ENCODE assay signal across 23 cellular contexts in genomic region chr22:28951530-28951929, GRCh38.
DNase-seq lines count a peak whose midpoint lies in the region; ATAC-seq and TF ChIP-seq lines count a peak whose summit lies in the region.
"Had no signal": no experiment of that assay in that cellular context is flagged by ENCODE, and none has a peak within 500 bp of the region (broad histone marks: within the 10 kb centered on the region; RNA-seq: fewer than 3 reads in every experiment).

No MANE protein-coding gene starts in this region.

- no peak for TF ChIP-seq EP300 in transverse colon (IDR thresholded peaks at IDR 0.05; ENCODE audit: low read depth)

- H3K4me3 ChIP-seq in SJCRH30 = no peak overlapping the region
- H3K4me3 ChIP-seq in endodermal cell (ENCODE audit: low read length) = no peak overlapping the region
- H3K4me3 ChIP-seq in transverse colon = no peak overlapping the region
- H3K4me3 ChIP-seq: left lung, spleen had no signal

- H3K4me3 Mint-ChIP-seq in endodermal cell (no peak overlapping the region), nephron progenitor cell (no peak overlapping the region)
- H3K4me3 Mint-ChIP-seq in stimulated activated memory B cell treated with anti-CD40 and anti-IgM and Interleukin-4, amounts not matched to agents 10 μg/mL and 1 μg/mL and 100 μg/mL, for 72 hours = no peak overlapping the region
- H3K4me3 Mint-ChIP-seq: activated B cell treated with CpG ODN at 0.5 μM for 24 hours; activated naive CD8-positive, alpha-beta T cell treated with anti-CD3 and anti-CD28 coated beads, Interleukin-2, amount 50 U/mL, for 24 hours; CD8-positive, alpha-beta T cell; stimulated activated naive CD8-positive, alpha-beta T cell treated with anti-CD3 and anti-CD28 coated beads, Interleukin-15, Interleukin-2, amounts not matched to agents 100 ng/mL and 50 ng/mL, for 24 hours had no signal

- H3K36me3 ChIP-seq in SJCRH30 (no peaks in the 10 kb centered on the region), endodermal cell (ENCODE audit: control insufficient read depth, insufficient read depth, low read length) (peaks cover 9% of the 10 kb centered on the region), transverse colon (no peaks in the 10 kb centered on the region)
- H3K36me3 ChIP-seq: left lung, neutrophil, spleen had no signal

- no peak for TF ChIP-seq POLR2A in transverse colon (IDR thresholded peaks at IDR 0.05)

- H3K9ac ChIP-seq in endodermal cell (ENCODE audit: extremely low read depth, low read length, poor library complexity, severe bottlenecking) = no peak overlapping the region

- peaks cover 7% of the 10 kb centered on the region for H3K9me3 Mint-ChIP-seq in endodermal cell
- H3K9me3 Mint-ChIP-seq in nephron progenitor cell = peaks cover 18% of the 10 kb centered on the region
- H3K9me3 Mint-ChIP-seq in stimulated activated memory B cell treated with anti-CD40 and anti-IgM and Interleukin-4, amounts not matched to agents 10 μg/mL and 1 μg/mL and 100 μg/mL, for 72 hours = peaks cover 7% of the 10 kb centered on the region

- H3K9me3 ChIP-seq in SJCRH30 (replicated peaks) (no peaks in the 10 kb centered on the region), endodermal cell (ENCODE audit: control insufficient read depth, low read length) (peaks cover 11% of the 10 kb centered on the region), transverse colon (peaks cover 4 to 8% of the 10 kb centered on the region in 2 donors)
- H3K9me3 ChIP-seq: neutrophil had no signal

- H3K4me1 Mint-ChIP-seq in endodermal cell = peaks cover 32% of the 10 kb centered on the region
- H3K4me1 Mint-ChIP-seq in nephron progenitor cell = peaks cover 59% of the 10 kb centered on the region
- H3K4me1 Mint-ChIP-seq in stimulated activated memory B cell treated with anti-CD40 and anti-IgM and Interleukin-4, amounts not matched to agents 10 μg/mL and 1 μg/mL and 100 μg/mL, for 72 hours = peaks cover 18% of the 10 kb centered on the region

- in situ Hi-C loops in transverse colon (cut with MboI; ENCODE audit: low pct_ligation_motif_present in 1 of 4, low pct_unique_long_range_greater_than_20kb in 1 of 4, low sequenced_read_pairs in 3 of 4) = no loop called here

- H3K27ac Mint-ChIP-seq in endodermal cell (no peak overlapping the region), nephron progenitor cell (peak overlapping the region; percentile 97)
- H3K27ac Mint-ChIP-seq in stimulated activated memory B cell treated with anti-CD40 and anti-IgM and Interleukin-4, amounts not matched to agents 10 μg/mL and 1 μg/mL and 100 μg/mL, for 72 hours = no peak overlapping the region
- H3K27ac Mint-ChIP-seq: activated B cell treated with CpG ODN at 0.5 μM for 24 hours; activated naive CD8-positive, alpha-beta T cell treated with anti-CD3 and anti-CD28 coated beads, Interleukin-2, amount 50 U/mL, for 24 hours; CD8-positive, alpha-beta T cell; stimulated activated naive CD8-positive, alpha-beta T cell treated with anti-CD3 and anti-CD28 coated beads, Interleukin-15, Interleukin-2, amounts not matched to agents 100 ng/mL and 50 ng/mL, for 24 hours had no signal

- intact Hi-C loops in transverse colon (cut with DNase I; ENCODE audit: low total_unique reads) = no loop called here

- TF ChIP-seq CTCF in endodermal cell (conservative IDR thresholded peaks at IDR 0.05) (no peak), nephron progenitor cell (IDR thresholded peaks at IDR 0.05) (no peak), transverse colon (IDR thresholded peaks at IDR 0.05) (no peak)

- H3K27ac ChIP-seq in SJCRH30 (peak overlapping the region; percentile 90), endodermal cell (ENCODE audit: low read depth, low read length) (peak overlapping the region; percentile 27), transverse colon (peak overlapping the region in 3 of 4 donors; percentile 17 to 46 (median 26))
- H3K27ac ChIP-seq: neutrophil, spleen had no signal

- no peak for ATAC-seq in stimulated activated memory B cell treated with anti-CD40 and anti-IgM and Interleukin-4, amounts not matched to agents 10 μg/mL and 1 μg/mL and 100 μg/mL, for 72 hours
- ATAC-seq: activated naive CD8-positive, alpha-beta T cell treated with anti-CD3 and anti-CD28 coated beads, Interleukin-2, amount 50 U/mL, for 24 hours; CD8-positive, alpha-beta T cell had no signal

- no peak for DNase-seq in SJCRH30
- DNase-seq in endodermal cell = no peak
- no peak for DNase-seq in nephron progenitor cell
- DNase-seq in transverse colon = no peak
- DNase-seq in activated CD8-positive, alpha-beta memory T cell treated with anti-CD3 and anti-CD28 coated beads for 24 hours = no peak
- no peak for DNase-seq in nucleus accumbens (lab: John Stamatoyannopoulos, UW)
- DNase-seq: activated B cell treated with CpG ODN at 0.5 μM for 24 hours; activated CD4-positive, alpha-beta T cell treated with anti-CD3 and anti-CD28 coated beads, Interleukin-2, amount 50 U/mL, for 48 hours; activated effector memory CD4-positive, alpha-beta T cell treated with anti-CD3 and anti-CD28 coated beads, Interleukin-2, amount 50 U/mL, for 16 hours; activated naive CD8-positive, alpha-beta T cell treated with anti-CD3 and anti-CD28 coated beads, Interleukin-2, amount 50 U/mL, for 24 hours; CD8-positive, alpha-beta T cell; cortex of kidney; DMS53; Kasumi-1; left lung; NCI-H1694 treated with DMSO at 0.1 percent for 48 hours; NCI-H526; spleen; stimulated activated CD4-positive, alpha-beta T cell treated with anti-CD3 and anti-CD28 coated beads, Interleukin-4, amount 100 ng/mL, for 4 hours; T-helper 9 cell had no signal

- H3K27me3 Mint-ChIP-seq in endodermal cell (ENCODE audit: insufficient read depth) = no peaks in the 10 kb centered on the region
- no peaks in the 10 kb centered on the region for H3K27me3 Mint-ChIP-seq in nephron progenitor cell (ENCODE audit: low read depth, poor library complexity)
- H3K27me3 Mint-ChIP-seq in stimulated activated memory B cell treated with anti-CD40 and anti-IgM and Interleukin-4, amounts not matched to agents 10 μg/mL and 1 μg/mL and 100 μg/mL, for 72 hours = peaks cover 19% of the 10 kb centered on the region

- H3K36me3 Mint-ChIP-seq in endodermal cell (ENCODE audit: low read depth) (peaks cover 11% of the 10 kb centered on the region), nephron progenitor cell (ENCODE audit: low read depth) (peaks cover 24% of the 10 kb centered on the region)
- peaks cover 4% of the 10 kb centered on the region for H3K36me3 Mint-ChIP-seq in stimulated activated memory B cell treated with anti-CD40 and anti-IgM and Interleukin-4, amounts not matched to agents 10 μg/mL and 1 μg/mL and 100 μg/mL, for 72 hours

- WGBS in endodermal cell (ENCODE audit: insufficient coverage in 1 of 2, insufficient read length in 1 of 2), 2 experiments = 92 to 100% methylated on average over 4 to 7 of the region's 7 CpGs
- WGBS in transverse colon (ENCODE audit: low coverage in 1 of 2), 2 donors = 48 to 93% methylated on average over 3 to 7 of the region's 7 CpGs

- H3K4me1 ChIP-seq in SJCRH30 (peaks cover 34% of the 10 kb centered on the region), endodermal cell (ENCODE audit: control insufficient read depth, insufficient read depth, low read length) (peaks cover 2% of the 10 kb centered on the region), transverse colon (peaks cover 3 to 23% (median 15%) of the 10 kb centered on the region in 4 donors)

- H3K27me3 ChIP-seq in SJCRH30 = no peaks in the 10 kb centered on the region
- no peaks in the 10 kb centered on the region for H3K27me3 ChIP-seq in endodermal cell (ENCODE audit: control insufficient read depth, insufficient read depth, low read length, poor library complexity, severe bottlenecking)
- no peaks in the 10 kb centered on the region for H3K27me3 ChIP-seq in transverse colon
- H3K27me3 ChIP-seq: left lung had no signal

Comparison
In these comparisons a context has a peak if more than half of its experiments do, and no peak if none do; other contexts are left out.
1. H3K27ac ChIP-seq: peak in every context shown above with its lines; median percentile 90 in SJCRH30; 27 in endodermal cell; 26 in transverse colon.